Comparison of ENCODE assay signal across 10 cellular contexts in the genomic region with DNA sequence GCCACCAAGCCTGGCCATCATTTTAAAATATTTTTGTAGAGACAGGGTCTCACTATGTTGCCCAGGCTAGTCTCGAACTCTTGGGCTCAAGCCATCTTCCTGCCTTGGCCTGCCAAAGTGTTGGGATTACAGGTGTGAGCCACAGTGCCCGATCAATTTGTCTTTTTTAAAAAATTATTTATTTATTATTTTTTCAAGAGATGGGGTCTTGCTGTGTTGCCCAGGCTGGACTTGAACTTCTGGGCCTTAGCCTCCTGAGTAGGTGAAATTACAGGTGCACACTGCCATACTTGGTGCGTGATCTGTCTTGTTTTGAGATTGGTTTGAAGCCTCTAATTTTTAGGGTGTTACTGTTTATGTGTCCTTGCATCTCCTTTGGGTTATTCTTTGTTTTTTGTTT. TPM values are rescaled to one million over a fixed set of nuclear protein-coding genes. Genes with fewer than 3 reads are reported as not detected.
"Had no signal": no experiment of that assay in that cellular context is flagged by ENCODE, and none has a peak within 500 bp of the region (broad histone marks: within the 10 kb centered on the region; RNA-seq: fewer than 3 reads in every experiment).

No MANE protein-coding gene starts in this region.

- ATAC-seq: GM23338 had no signal

- H3K4me3 Mint-ChIP-seq: GM23338, H9, HFFc6, IgD-negative memory B cell had no signal

- H3K9me3 Mint-ChIP-seq: GM23338, HFFc6, IgD-negative memory B cell had no signal

- H3K4me2 ChIP-seq: GM23338 had no signal

- H3K27me3 Mint-ChIP-seq: IgD-negative memory B cell had no signal

- H3K27ac Mint-ChIP-seq: GM23338, HFFc6 had no signal

- DNase-seq: H9, HCEC 1CT, HFFc6, KG1 had no signal

- H2AFZ ChIP-seq: GM23338 had no signal

- H3K4me3 ChIP-seq: GM23338 had no signal

- FAIRE-seq: H1, H54, HTR-8/SVneo had no signal

RNA-seq across cellular contexts. Expression of a gene that starts 16.1 kb away (rescaled TPM):
- total RNA-seq: GM23338, H1, H9, HFFc6, HT-29 had no signal
- polyA plus RNA-seq: GM23338, IgD-negative memory B cell had no signal

RNA-seq across cellular contexts. Expression of a gene that starts 41.4 kb away (rescaled TPM):
- total RNA-seq: GM23338 had no signal
- polyA plus RNA-seq: IgD-negative memory B cell had no signal

RNA-seq across cellular contexts. Expression of a gene that starts 54.6 kb away (rescaled TPM):
- total RNA-seq: H9 had no signal
